ENCODE assay signal across 23 cellular contexts in the genomic region with DNA sequence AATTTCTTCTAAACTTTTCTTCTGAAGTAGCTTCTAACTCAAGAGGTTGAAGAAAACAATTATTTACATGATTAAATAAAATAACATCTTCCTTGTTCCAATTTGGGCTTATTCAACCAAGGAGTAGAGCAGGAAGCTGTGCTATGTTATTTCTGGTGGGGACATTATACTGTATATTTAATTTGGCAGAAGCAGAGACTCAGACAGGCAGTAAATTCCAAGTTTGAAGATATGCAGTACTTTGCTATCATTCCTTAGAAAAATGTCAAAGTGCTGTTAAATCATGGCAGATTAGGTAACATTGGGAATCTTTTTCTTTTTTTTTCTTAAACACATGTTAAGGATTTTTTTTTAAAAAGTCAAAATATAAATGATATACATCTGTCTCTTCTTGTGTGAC.
DNase-seq lines count a peak whose midpoint lies in the region; ATAC-seq, FAIRE-seq and TF ChIP-seq lines count a peak whose summit lies in the region.
"Had no signal": no experiment of that assay in that cellular context is flagged by ENCODE, and none has a peak within 500 bp of the region (broad histone marks: within the 10 kb centered on the region; RNA-seq: fewer than 3 reads in every experiment).

No MANE protein-coding gene starts in this region.

- H4K20me1 ChIP-seq in endothelial cell of umbilical vein (replicated peaks; ENCODE audit: control insufficient read depth, extremely low read depth, insufficient read depth, low read length) (no peaks in the 10 kb centered on the region), hepatocyte (ENCODE audit: insufficient read depth, poor library complexity, severe bottlenecking) (no peaks in the 10 kb centered on the region)
- H4K20me1 ChIP-seq: BLaER1 treated with 17β-estradiol and CSF1 and Interleukin-3, amounts not matched to agents 10 nM and 100 nM had no signal

- H3K9me1 ChIP-seq in endothelial cell of umbilical vein (replicated peaks; ENCODE audit: control insufficient read depth, extremely low read depth, insufficient read depth, low read length) = no peaks in the 10 kb centered on the region

- H3K79me2 ChIP-seq in endothelial cell of umbilical vein (ENCODE audit: control insufficient read depth, insufficient read depth, low read length) (no peaks in the 10 kb centered on the region), hepatocyte (no peaks in the 10 kb centered on the region)

- H3K4me1 ChIP-seq in endothelial cell of umbilical vein (ENCODE audit: control insufficient read depth, extremely low read depth, insufficient read depth, low read length) (peaks cover 2% of the 10 kb centered on the region), mucosa of descending colon (ENCODE audit: low read depth) (no peaks in the 10 kb centered on the region), hepatocyte (ENCODE audit: insufficient read depth) (peaks cover 1% of the 10 kb centered on the region), esophagus muscularis mucosa (peaks cover 0 to 12% (median 9%) of the 10 kb centered on the region in 4 donors)

- dilution Hi-C loops in endothelial cell of umbilical vein (cut with MboI; ENCODE audit: extremely low pct_ligation_motif_present, low sequenced_read_pairs) = no loop called here

- H3K36me3 ChIP-seq in endothelial cell of umbilical vein (ENCODE audit: control insufficient read depth in 2 of 2, extremely low read depth in 1 of 2, insufficient read depth in 2 of 2, low read length in 2 of 2) = no peaks in the 10 kb centered on the region
- H3K36me3 ChIP-seq in mucosa of descending colon (ENCODE audit: low read depth) = no peaks in the 10 kb centered on the region
- H3K36me3 ChIP-seq in hepatocyte (replicated peaks; ENCODE audit: insufficient read depth, low read depth) = no peaks in the 10 kb centered on the region
- H3K36me3 ChIP-seq in esophagus muscularis mucosa = no peaks in the 10 kb centered on the region
- H3K36me3 ChIP-seq: BLaER1 treated with 17β-estradiol and CSF1 and Interleukin-3, amounts not matched to agents 10 nM and 100 nM had no signal

- POLR2A ChIA-PET in WTC11 (lab: Charles Lee) = no interaction called here
- POLR2A ChIA-PET in endothelial cell of umbilical vein (lab: Charles Lee) = no interaction called here

- no peak for TF ChIP-seq EP300 in esophagus muscularis mucosa (IDR thresholded peaks at IDR 0.05)

- no peak for TF ChIP-seq POLR2A in endothelial cell of umbilical vein (IDR thresholded peaks at IDR 0.05; ENCODE audit: low read depth, low read length)
- TF ChIP-seq POLR2A in esophagus muscularis mucosa (IDR thresholded peaks at IDR 0.05; ENCODE audit: low read depth) = no peak

- H3K4me2 ChIP-seq in endothelial cell of umbilical vein (ENCODE audit: insufficient read depth, low read length) (no peak overlapping the region), hepatocyte (no peak overlapping the region)
- H3K4me2 ChIP-seq: BLaER1 treated with 17β-estradiol and CSF1 and Interleukin-3, amounts not matched to agents 10 nM and 100 nM; KMS-11; PC-9 had no signal

- H3K27ac ChIP-seq in endothelial cell of umbilical vein (ENCODE audit: insufficient read depth, low read depth, low read length) (no peak overlapping the region), hepatocyte (no peak overlapping the region), esophagus muscularis mucosa (replicated peaks in 1 of 4) (no peak overlapping the region)
- H3K27ac ChIP-seq: BLaER1 treated with 17β-estradiol and CSF1 and Interleukin-3, amounts not matched to agents 10 nM and 100 nM; KMS-11; PC-9 had no signal

- no peaks in the 10 kb centered on the region for H3K27me3 Mint-ChIP-seq in WTC11 (ENCODE audit: low read depth)
- no peaks in the 10 kb centered on the region for H3K27me3 Mint-ChIP-seq in activated CD4-positive, alpha-beta T cell treated with anti-CD3 and anti-CD28 coated beads, Interleukin-2, amount 10 ng/mL, durations not matched to agents 24 days and 14 days
- H3K27me3 Mint-ChIP-seq: CD8-positive, alpha-beta memory T cell had no signal

- no peaks in the 10 kb centered on the region for H3K9me2 ChIP-seq in hepatocyte (replicated peaks; ENCODE audit: insufficient read depth)

- H3K4me3 ChIP-seq in endothelial cell of umbilical vein (replicated peaks in 1 of 3; ENCODE audit: insufficient read depth in 1 of 3, low read depth in 1 of 3, low read length in 3 of 3) = no peak overlapping the region
- H3K4me3 ChIP-seq in mucosa of descending colon = no peak overlapping the region
- no peak overlapping the region for H3K4me3 ChIP-seq in hepatocyte
- H3K4me3 ChIP-seq in esophagus muscularis mucosa = no peak overlapping the region
- H3K4me3 ChIP-seq: BLaER1 treated with 17β-estradiol and CSF1 and Interleukin-3, amounts not matched to agents 10 nM and 100 nM; PC-9 had no signal

- CTCF ChIA-PET in WTC11 (lab: Charles Lee) = interaction anchor here (1.7 kb wide), 1 partner anchor 93 kb away, joined by 5 read pairs; no protein-coding TSS in a partner anchor
- CTCF ChIA-PET in endothelial cell of umbilical vein (lab: Charles Lee) = interaction anchor here (1.1 to 5.1 kb wide), 5 partner anchors 19 to 1387 kb away, joined by 3 to 21 read pairs (median 11); no protein-coding TSS in a partner anchor

- DNase-seq in EH (ENCODE audit: low read depth) (peak; percentile 86), WTC11 (ENCODE audit: low spot score) (no peak), endothelial cell of umbilical vein (ENCODE audit: low read depth, low spot score) (peak; percentile 46), mucosa of descending colon (no peak), hepatocyte (ENCODE audit: low spot score) (no peak), esophagus muscularis mucosa (ENCODE audit: extremely low spot score) (no peak)
- no peak for DNase-seq in activated CD4-positive, alpha-beta T cell treated with anti-CD3 and anti-CD28 coated beads, Interleukin-2, amount 10 ng/mL, durations not matched to agents 24 days and 14 days
- DNase-seq: CD8-positive, alpha-beta memory T cell; DND-41; GDM1; NCI-H1048; NCI-H1436 treated with DMSO at 0.1 percent for 48 hours; NCI-H2081; NCI-H510A; PC-9 had no signal

- H3K9me3 Mint-ChIP-seq in WTC11 = no peaks in the 10 kb centered on the region
- H3K9me3 Mint-ChIP-seq in activated CD4-positive, alpha-beta T cell treated with anti-CD3 and anti-CD28 coated beads, Interleukin-2, amount 10 ng/mL, durations not matched to agents 24 days and 14 days = no peaks in the 10 kb centered on the region
- H3K9me3 Mint-ChIP-seq: CD8-positive, alpha-beta memory T cell had no signal

- intact Hi-C loops in endothelial cell of umbilical vein (cut with micrococcal nuclease) (loop anchor here (5.0 kb wide), 1 partner anchor 677 kb away; no protein-coding TSS in a partner anchor), mucosa of descending colon (cut with DNase I, micrococcal nuclease) (no loop called here), esophagus muscularis mucosa (cut with DNase I) (loop anchor here (5.0 to 10.0 kb wide), 3 partner anchors 90 to 437 kb away; no protein-coding TSS in a partner anchor)
- intact Hi-C loops in activated CD4-positive, alpha-beta T cell treated with anti-CD3 and anti-CD28 coated beads, Interleukin-2, amount 10 ng/mL, durations not matched to agents 24 days and 14 days (cut with micrococcal nuclease) = no loop called here

- FAIRE-seq in endothelial cell of umbilical vein (lab: Jason Lieb, UNC) = peak; percentile 47
- FAIRE-seq: A204.1, GM12891, GM18507, H1, HepG2 had no signal

- ATAC-seq in WTC11 = no peak
- ATAC-seq in mucosa of descending colon = peak; percentile 71
- no peak for ATAC-seq in GM21528 (IDR thresholded peaks at IDR 0.05; ENCODE audit: low FRiP score, unreplicated experiment)
- ATAC-seq: HepG2 had no signal

- TF ChIP-seq CTCF in WTC11 (IDR thresholded peaks at IDR 0.05) (no peak), endothelial cell of umbilical vein (IDR thresholded peaks at IDR 0.05; ENCODE audit: extremely low read depth in 1 of 2, insufficient read depth in 1 of 2, low read depth in 1 of 2, low read length in 2 of 2) (no peak), mucosa of descending colon (IDR thresholded peaks at IDR 0.05) (no peak), hepatocyte (IDR thresholded peaks at IDR 0.05; ENCODE audit: poor library complexity) (no peak), esophagus muscularis mucosa (IDR thresholded peaks at IDR 0.05) (no peak)

- no peaks in the 10 kb centered on the region for H3K36me3 Mint-ChIP-seq in WTC11
- H3K36me3 Mint-ChIP-seq in activated CD4-positive, alpha-beta T cell treated with anti-CD3 and anti-CD28 coated beads, Interleukin-2, amount 10 ng/mL, durations not matched to agents 24 days and 14 days (ENCODE audit: low read depth) = no peaks in the 10 kb centered on the region
- H3K36me3 Mint-ChIP-seq: CD8-positive, alpha-beta memory T cell had no signal

- H3K9me3 ChIP-seq in endothelial cell of umbilical vein (replicated peaks; ENCODE audit: control insufficient read depth, insufficient read depth, low read length) (no peaks in the 10 kb centered on the region), mucosa of descending colon (no peaks in the 10 kb centered on the region), hepatocyte (ENCODE audit: low read depth) (no peaks in the 10 kb centered on the region), esophagus muscularis mucosa (no peaks in the 10 kb centered on the region)
- H3K9me3 ChIP-seq: BLaER1 treated with 17β-estradiol and CSF1 and Interleukin-3, amounts not matched to agents 10 nM and 100 nM had no signal

- 0 out of 2 replicates have a peak overlapping the region, but pooled peaks have one; percentile 12 for H3K27ac Mint-ChIP-seq in WTC11
- H3K27ac Mint-ChIP-seq in activated CD4-positive, alpha-beta T cell treated with anti-CD3 and anti-CD28 coated beads, Interleukin-2, amount 10 ng/mL, durations not matched to agents 24 days and 14 days = no peak overlapping the region
- H3K27ac Mint-ChIP-seq: CD8-positive, alpha-beta memory T cell had no signal

- H3K9ac ChIP-seq in endothelial cell of umbilical vein (replicated peaks; ENCODE audit: extremely low read depth, insufficient read depth, low read length) = no peak overlapping the region
- H3K9ac ChIP-seq: BLaER1 treated with 17β-estradiol and CSF1 and Interleukin-3, amounts not matched to agents 10 nM and 100 nM; KMS-11 had no signal

- H2AFZ ChIP-seq in endothelial cell of umbilical vein (ENCODE audit: low read depth, low read length) (no peak overlapping the region), hepatocyte (no peak overlapping the region)
- H2AFZ ChIP-seq: PC-9 had no signal

- no TSS peak for BruUV-seq in endothelial cell of umbilical vein (replicated peaks; lab: Mats Ljungman, UMichigan)

- H3K4me3 Mint-ChIP-seq in WTC11 = no peak overlapping the region
- H3K4me3 Mint-ChIP-seq in activated CD4-positive, alpha-beta T cell treated with anti-CD3 and anti-CD28 coated beads, Interleukin-2, amount 10 ng/mL, durations not matched to agents 24 days and 14 days = no peak overlapping the region
- H3K4me3 Mint-ChIP-seq: CD8-positive, alpha-beta memory T cell had no signal

- H3K27me3 ChIP-seq in endothelial cell of umbilical vein (ENCODE audit: control insufficient read depth in 2 of 2, insufficient read depth in 2 of 2, low read length in 2 of 2) (no peaks in the 10 kb centered on the region), hepatocyte (no peaks in the 10 kb centered on the region), esophagus muscularis mucosa (no peaks in the 10 kb centered on the region)
- H3K27me3 ChIP-seq: BLaER1 treated with 17β-estradiol and CSF1 and Interleukin-3, amounts not matched to agents 10 nM and 100 nM had no signal

- H3K4me1 Mint-ChIP-seq in WTC11 = peaks cover 24% of the 10 kb centered on the region
- H3K4me1 Mint-ChIP-seq in activated CD4-positive, alpha-beta T cell treated with anti-CD3 and anti-CD28 coated beads, Interleukin-2, amount 10 ng/mL, durations not matched to agents 24 days and 14 days = no peaks in the 10 kb centered on the region
- H3K4me1 Mint-ChIP-seq: CD8-positive, alpha-beta memory T cell had no signal

Comparison
In these comparisons a context has a peak if more than half of its experiments do, and no peak if none do; other contexts are left out.
1. DNase-seq: peak in EH (single experiment) and endothelial cell of umbilical vein (single experiment); none in WTC11 (single experiment), mucosa of descending colon (0 of 3), hepatocyte (single experiment), activated CD4-positive, alpha-beta T cell treated with anti-CD3 and anti-CD28 coated beads, Interleukin-2, amount 10 ng/mL, durations not matched to agents 24 days and 14 days (single experiment) and esophagus muscularis mucosa (single experiment).
2. intact Hi-C loops: an anchor here in endothelial cell of umbilical vein (5.0 kb wide) and esophagus muscularis mucosa (5.0 to 10.0 kb wide); none called in mucosa of descending colon and activated CD4-positive, alpha-beta T cell treated with anti-CD3 and anti-CD28 coated beads, Interleukin-2, amount 10 ng/mL, durations not matched to agents 24 days and 14 days.